Comparison of ENCODE assay signal across 9 cellular contexts in genomic region chr5:14686517-14686916, GRCh38.
"Had no signal": no experiment of that assay in that cellular context is flagged by ENCODE, and none has a peak within 500 bp of the region (broad histone marks: within the 10 kb centered on the region; RNA-seq: fewer than 3 reads in every experiment).

No MANE protein-coding gene starts in this region.

- H3K4me3 ChIP-seq: ascending aorta, left lung, neural progenitor cell, ovary, thyroid gland had no signal

- H3K36me3 ChIP-seq: ovary had no signal

- H3K4me2 ChIP-seq: neural progenitor cell had no signal

- H3K27me3 ChIP-seq: ascending aorta, left lung, neural progenitor cell, ovary, thyroid gland had no signal

- H3K9ac ChIP-seq: neural progenitor cell had no signal

- H3K27ac Mint-ChIP-seq: neural progenitor cell had no signal

- DNase-seq: activated gamma-delta T cell treated with Interleukin-2 at 50 U/mL for 16 hours; cortex of kidney; effector CD8-positive, alpha-beta T cell; left lung; ovary; SHP77 treated with DMSO at 0.1 percent for 48 hours; thyroid gland had no signal

- H2AFZ ChIP-seq: neural progenitor cell had no signal

- H3K4me1 ChIP-seq: left lung, neural progenitor cell had no signal

- H3K9me3 Mint-ChIP-seq: neural progenitor cell had no signal

- H3K4me3 Mint-ChIP-seq: neural progenitor cell had no signal

- H3K9me3 ChIP-seq: thyroid gland had no signal

- H3K27ac ChIP-seq: left lung, neural progenitor cell, ovary, thyroid gland had no signal
